Comparison of ENCODE assay signal across 9 cellular contexts in the genomic region with DNA sequence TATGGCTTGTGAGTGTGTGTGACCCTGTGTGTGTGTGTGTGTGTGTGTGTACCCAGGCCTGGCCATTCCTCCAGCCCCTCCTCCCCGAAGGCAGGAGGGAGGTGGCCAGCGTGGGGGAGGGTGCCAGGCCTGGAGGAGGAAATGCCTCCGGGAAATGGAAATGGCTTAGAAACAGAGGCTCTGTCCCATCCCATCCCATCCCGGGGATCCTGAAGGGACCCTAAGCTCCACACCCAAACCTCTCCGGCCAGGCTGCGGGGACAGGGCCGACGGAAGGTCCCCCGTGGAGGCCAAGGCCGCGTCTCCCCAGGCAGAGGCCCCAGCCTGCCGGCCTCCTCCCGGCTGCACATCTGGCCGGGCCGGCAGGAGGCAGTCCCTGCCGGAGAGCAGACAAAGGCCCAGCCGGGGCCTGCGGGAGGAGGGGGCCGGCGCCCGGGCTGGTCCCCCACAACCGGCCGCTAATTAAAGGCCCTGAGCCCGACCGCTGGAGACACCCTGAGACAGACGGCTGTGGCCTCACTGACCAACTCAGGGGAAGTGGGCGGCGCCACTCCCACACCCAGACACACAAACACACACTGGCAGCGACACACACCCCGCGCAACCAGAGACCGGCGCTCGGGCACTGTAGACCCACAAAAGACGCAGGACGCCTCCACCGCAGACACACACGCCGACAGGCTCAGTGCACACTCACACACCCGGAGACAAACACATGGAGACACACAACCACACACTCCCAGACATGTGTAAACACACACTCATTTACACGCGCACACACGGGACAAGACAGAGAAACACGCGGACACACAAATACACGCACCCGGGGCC. TPM values are rescaled to one million over a fixed set of nuclear protein-coding genes. Genes with fewer than 3 reads are reported as not detected.
DNase-seq lines count a peak whose midpoint lies in the region; ATAC-seq and TF ChIP-seq lines count a peak whose summit lies in the region.
"Had no signal": no experiment of that assay in that cellular context is flagged by ENCODE, and none has a peak within 500 bp of the region (broad histone marks: within the 10 kb centered on the region; RNA-seq: fewer than 3 reads in every experiment).

No MANE protein-coding gene starts in this region.

- WGBS in lower leg skin, 2 donors, result 1 to 4% methylated on average over 25 to 47 of the region's 47 CpGs

- TF ChIP-seq POLR2A in Peyer's patch (IDR thresholded peaks at IDR 0.05) (no peak), lower leg skin (IDR thresholded peaks at IDR 0.05) (no peak)

- DNase-seq in Daoy (ENCODE audit: low read depth) (peak; percentile 67), Peyer's patch (peak in 2 of 3 donors; percentile 26 to 57), dermis blood vessel endothelial cell (peak; percentile 65), lower leg skin (ENCODE audit: low spot score in 2 of 2) (peak in 1 of 2 donors; percentile 93), superior temporal gyrus (ENCODE audit: extremely low spot score) (peak; percentile 27), NAMALWA (ENCODE audit: low spot score) (no peak)

- H3K27ac ChIP-seq in Peyer's patch, result peak overlapping the region; percentile 3 to 79 (median 74)

- H3K4me3 ChIP-seq in Peyer's patch (peak overlapping the region; percentile 42 to 65 (median 55)), lower leg skin (ENCODE audit: low read depth, poor library complexity, severe bottlenecking) (peak overlapping the region; percentile 48)

- H3K9me3 ChIP-seq in Peyer's patch, result peaks cover 0 to 8% (median 0%) of the 10 kb centered on the region in 4 donors

- H3K36me3 ChIP-seq in Peyer's patch, result peaks cover 0 to 5% (median 0%) of the 10 kb centered on the region in 3 donors

- H3K27me3 ChIP-seq in Peyer's patch, result peaks cover 0 to 5% of the 10 kb centered on the region in 2 donors

- TF ChIP-seq CTCF in Peyer's patch (IDR thresholded peaks at IDR 0.05), result no peak
- peak in 1 of 3 donors; percentile 16 for TF ChIP-seq CTCF in lower leg skin (IDR thresholded peaks at IDR 0.05)

- no peak for ATAC-seq in GM18868 (IDR thresholded peaks at IDR 0.05; ENCODE audit: unreplicated experiment)
- no peak for ATAC-seq in GM18519 (IDR thresholded peaks at IDR 0.05; ENCODE audit: low FRiP score, unreplicated experiment)

- intact Hi-C loops in lower leg skin (cut with DNase I; ENCODE audit: low total_unique reads), result no loop called here

- H3K4me1 ChIP-seq in Peyer's patch, result peaks cover 0 to 18% (median 7%) of the 10 kb centered on the region in 4 donors

RNA-seq across cellular contexts. Expression of gene ADAMTS10, which starts 1.1 kb away (rescaled TPM):
- 3.1 and 6.6 TPM in 2 replicates for total RNA-seq in Daoy (2014; rRNA removed; shearing (Covaris generic))
- total RNA-seq in Peyer's patch, result 10 to 100 TPM in 3 of 4 donors, not detected in 1; 26.5 to 92.4 (median 37.2) TPM
- total RNA-seq in dermis blood vessel endothelial cell, result 4.8 and 13.8 TPM in 2 replicates
- 10 to 100 TPM in 2 of 4 donors, 1 to 10 TPM in 2; 6.1 to 21.3 (median 14.1) TPM for total RNA-seq in lower leg skin

RNA-seq across cellular contexts. Expression of gene NFILZ, which starts 21.0 kb away (rescaled TPM):
- not detected in 2 replicates for total RNA-seq in Daoy (2014; rRNA removed; shearing (Covaris generic))
- total RNA-seq in Peyer's patch (not detected), dermis blood vessel endothelial cell (not detected in 2 replicates), lower leg skin (not detected)
- total RNA-seq: LHCN-M2 had no signal

RNA-seq across cellular contexts. Expression of gene MYO1F, which starts 32.2 kb away (rescaled TPM):
- total RNA-seq in Daoy (2014; rRNA removed; shearing (Covaris generic)), result 0.24 TPM in 1 of 2 replicates, not detected in the other
- total RNA-seq in Peyer's patch (100 to 1,000 TPM in 1 of 4 donors, 10 to 100 TPM in 3; 10.8 to 168 (median 22.1) TPM), dermis blood vessel endothelial cell (0.14 and 0.34 TPM in 2 replicates), lower leg skin (1 to 10 TPM; 2.2 to 6.3 (median 3.2) TPM)
